30 cellular contexts compared by ENCODE assay signal in genomic region chr18:50750546-50750945, GRCh38.
"Had no signal": no experiment of that assay in that cellular context is flagged by ENCODE, and none has a peak within 500 bp of the region (broad histone marks: within the 10 kb centered on the region; RNA-seq: fewer than 3 reads in every experiment).

No MANE protein-coding gene starts in this region.

- H3K36me3 ChIP-seq: heart left ventricle, left lung, lower lobe of right lung, sigmoid colon, spleen, stomach, thyroid gland, upper lobe of right lung had no signal

- H3K4me1 ChIP-seq: heart left ventricle, left lung, lower lobe of right lung, psoas muscle, sigmoid colon, spleen, stomach, testis, thyroid gland, upper lobe of right lung had no signal

- H3K4me1 Mint-ChIP-seq: immature natural killer cell; naive B cell; natural killer cell; stimulated activated naive B cell treated with anti-CD40 and anti-IgM and Interleukin-4, amounts not matched to agents 10 μg/mL and 1 μg/mL and 100 μg/mL, for 72 hours had no signal

- H3K27me3 ChIP-seq: sigmoid colon, testis, thyroid gland had no signal

- H3K9me3 Mint-ChIP-seq: mesothelial cell of epicardium, natural killer cell had no signal

- FAIRE-seq: islet of Langerhans, kidney, small intestine, urothelium cell line had no signal

- H3K4me3 ChIP-seq: heart left ventricle, left lung, lower lobe of right lung, psoas muscle, sigmoid colon, spleen, stomach, testis, thyroid gland, upper lobe of right lung had no signal

- H3K79me2 ChIP-seq: parathyroid adenoma had no signal

- H3K9me3 ChIP-seq: heart left ventricle, left lung, lower lobe of right lung, psoas muscle, sigmoid colon, testis, thyroid gland, upper lobe of right lung had no signal

- H3K27ac ChIP-seq: heart left ventricle, left lung, lower lobe of right lung, parathyroid adenoma, psoas muscle, sigmoid colon, spleen, stomach, testis, thyroid gland, upper lobe of right lung had no signal

- ATAC-seq: heart left ventricle; left colon; left lung; lower lobe of right lung; natural killer cell; psoas muscle; stimulated activated naive B cell treated with anti-CD40 and anti-IgM and Interleukin-4, amounts not matched to agents 10 μg/mL and 1 μg/mL and 100 μg/mL, for 72 hours; stimulated activated naive CD8-positive, alpha-beta T cell treated with anti-CD3 and anti-CD28 coated beads, Interleukin-15, Interleukin-2, amounts not matched to agents 100 U/mL and 50 U/mL, for 24 hours; upper lobe of right lung had no signal

- H3K4me3 Mint-ChIP-seq: immature natural killer cell; mesothelial cell of epicardium; naive B cell; natural killer cell; nephron progenitor cell; stimulated activated naive B cell treated with anti-CD40 and anti-IgM and Interleukin-4, amounts not matched to agents 10 μg/mL and 1 μg/mL and 100 μg/mL, for 72 hours had no signal

- H3K9ac ChIP-seq: parathyroid adenoma had no signal

- H2AFZ ChIP-seq: parathyroid adenoma had no signal

- H3K27ac Mint-ChIP-seq: immature natural killer cell; mesothelial cell of epicardium; naive B cell; natural killer cell; stimulated activated naive B cell treated with anti-CD40 and anti-IgM and Interleukin-4, amounts not matched to agents 10 μg/mL and 1 μg/mL and 100 μg/mL, for 72 hours had no signal

- DNase-seq: heart left ventricle; hypothalamus; immature natural killer cell; kidney; left colon; left lung; lower lobe of right lung; mammary epithelial cell; mesenchymal stem cell; naive B cell; natural killer cell; nephron progenitor cell; nucleus accumbens; psoas muscle; sigmoid colon; small intestine; spleen; stimulated activated CD4-positive, alpha-beta T cell treated with anti-CD3 and anti-CD28 coated beads, Interleukin-2, amount 100 ng/mL, for 48 hours; stimulated activated CD4-positive, alpha-beta T cell treated with anti-CD3 and anti-CD28 coated beads, Interleukin-4, amount 100 ng/mL, for 4 hours; stimulated activated naive B cell treated with anti-CD40 and anti-IgM and Interleukin-4, amounts not matched to agents 10 μg/mL and 1 μg/mL and 100 μg/mL, for 72 hours; stimulated activated naive CD8-positive, alpha-beta T cell treated with anti-CD3 and anti-CD28 coated beads, Interleukin-15, Interleukin-2, amounts not matched to agents 100 U/mL and 50 U/mL, for 24 hours; stomach; testis; thyroid gland; trophoblast cell; upper lobe of right lung had no signal

- H3K36me3 Mint-ChIP-seq: immature natural killer cell; mesothelial cell of epicardium; naive B cell; natural killer cell; stimulated activated naive B cell treated with anti-CD40 and anti-IgM and Interleukin-4, amounts not matched to agents 10 μg/mL and 1 μg/mL and 100 μg/mL, for 72 hours had no signal
